In genomic region chr10:29078919-29079318, GRCh38 we compare ENCODE assay signal across 21 cellular contexts.
DNase-seq lines count a peak whose midpoint lies in the region; FAIRE-seq and TF ChIP-seq lines count a peak whose summit lies in the region.
"Had no signal": no experiment of that assay in that cellular context is flagged by ENCODE, and none has a peak within 500 bp of the region (broad histone marks: within the 10 kb centered on the region; RNA-seq: fewer than 3 reads in every experiment).

No MANE protein-coding gene starts in this region.

- H2BK15ac ChIP-seq in mesenchymal stem cell (ENCODE audit: low read depth, poor library complexity, severe bottlenecking): no peak overlapping the region

- H3K14ac ChIP-seq in mesenchymal stem cell (ENCODE audit: low read length in 2 of 2): no peak overlapping the region

- no peaks in the 10 kb centered on the region for H3K36me3 ChIP-seq in mesenchymal stem cell (ENCODE audit: control insufficient read depth in 1 of 2, insufficient read depth in 2 of 2, low read depth in 1 of 2, low read length in 2 of 2)
- H3K36me3 ChIP-seq: ovary, sigmoid colon had no signal

- no peaks in the 10 kb centered on the region for H3K36me3 Mint-ChIP-seq in activated T-helper 1 cell treated with anti-CD3 and anti-CD28 coated beads, Interleukin-12 subunit alpha, Interleukin-12 subunit beta, Interleukin-2, Interleukin-4 antibody, amounts not matched to agents 30 ng/mL and 10 ng/mL and 1 ng/mL, durations not matched to agents 14 hours and 24 hours and 36 hours (ENCODE audit: low read depth)
- no peaks in the 10 kb centered on the region for H3K36me3 Mint-ChIP-seq in activated CD4-positive, alpha-beta memory T cell treated with anti-CD3 and anti-CD28 coated beads, Interleukin-2, amount 10 ng/mL, durations not matched to agents 7 days and 5 days (ENCODE audit: low read depth)
- H3K36me3 Mint-ChIP-seq: naive thymus-derived CD4-positive, alpha-beta T cell had no signal

- peaks cover 2% of the 10 kb centered on the region for H3K4me1 ChIP-seq in mesenchymal stem cell (ENCODE audit: control insufficient read depth, insufficient read depth, low read depth, low read length)

- H2BK5ac ChIP-seq in mesenchymal stem cell (ENCODE audit: low read depth, low read length, poor library complexity, severe bottlenecking): no peak overlapping the region

- no peak overlapping the region for H2AFZ ChIP-seq in mesenchymal stem cell (ENCODE audit: low read depth, low read length)

- H3K27me3 ChIP-seq in mesenchymal stem cell (ENCODE audit: control insufficient read depth in 1 of 2, insufficient read depth in 1 of 2, low read length in 2 of 2): peaks cover 0 to 13% of the 10 kb centered on the region in 2 experiments
- H3K27me3 ChIP-seq: ovary, sigmoid colon had no signal

- DNase-seq in D721Med (ENCODE audit: insufficient read length, low spot score): no peak
- DNase-seq in NCI-H128 (lab: John Stamatoyannopoulos, UW; ENCODE audit: unreplicated experiment): peak; percentile 73
- DNase-seq in NCI-H82 (lab: John Stamatoyannopoulos, UW): peak; percentile 35
- DNase-seq in activated T-helper 1 cell treated with anti-CD3 and anti-CD28 coated beads, Interleukin-12 subunit alpha, Interleukin-12 subunit beta, Interleukin-2, Interleukin-4 antibody, amounts not matched to agents 30 ng/mL and 10 ng/mL and 1 ng/mL, durations not matched to agents 14 hours and 24 hours and 36 hours (ENCODE audit: low spot score): no peak
- DNase-seq in activated CD4-positive, alpha-beta memory T cell treated with anti-CD3 and anti-CD28 coated beads, Interleukin-2, amount 10 ng/mL, durations not matched to agents 7 days and 5 days: no peak
- DNase-seq in AG08395 (ENCODE audit: low spot score): no peak
- DNase-seq in mesenchymal stem cell: no peak
- DNase-seq: activated CD4-positive, alpha-beta T cell treated with anti-CD3 and anti-CD28 coated beads, Interleukin-2, amount 10 ng/mL, durations not matched to agents 24 days and 14 days; COR-L47; HCEC 1CT; hippocampal formation; Karpas-422; kidney; mammary epithelial cell; naive thymus-derived CD4-positive, alpha-beta T cell; NCI-H2227 treated with DMSO at 0.1 percent for 48 hours; ovary; sigmoid colon had no signal

- H3K4me1 Mint-ChIP-seq in activated T-helper 1 cell treated with anti-CD3 and anti-CD28 coated beads, Interleukin-12 subunit alpha, Interleukin-12 subunit beta, Interleukin-2, Interleukin-4 antibody, amounts not matched to agents 30 ng/mL and 10 ng/mL and 1 ng/mL, durations not matched to agents 14 hours and 24 hours and 36 hours (ENCODE audit: low read depth): no peaks in the 10 kb centered on the region
- H3K4me1 Mint-ChIP-seq in activated CD4-positive, alpha-beta memory T cell treated with anti-CD3 and anti-CD28 coated beads, Interleukin-2, amount 10 ng/mL, durations not matched to agents 7 days and 5 days: no peaks in the 10 kb centered on the region
- H3K4me1 Mint-ChIP-seq: activated CD4-positive, alpha-beta T cell treated with anti-CD3 and anti-CD28 coated beads, Interleukin-2, amount 10 ng/mL, durations not matched to agents 24 days and 14 days; naive thymus-derived CD4-positive, alpha-beta T cell had no signal

- H3K4me3 ChIP-seq in mesenchymal stem cell (ENCODE audit: insufficient read depth in 1 of 2, low read depth in 1 of 2, low read length in 2 of 2): no peak overlapping the region
- H3K4me3 ChIP-seq: ovary, sigmoid colon had no signal

- H3K9me3 Mint-ChIP-seq in activated T-helper 1 cell treated with anti-CD3 and anti-CD28 coated beads, Interleukin-12 subunit alpha, Interleukin-12 subunit beta, Interleukin-2, Interleukin-4 antibody, amounts not matched to agents 30 ng/mL and 10 ng/mL and 1 ng/mL, durations not matched to agents 14 hours and 24 hours and 36 hours: no peaks in the 10 kb centered on the region
- no peaks in the 10 kb centered on the region for H3K9me3 Mint-ChIP-seq in activated CD4-positive, alpha-beta memory T cell treated with anti-CD3 and anti-CD28 coated beads, Interleukin-2, amount 10 ng/mL, durations not matched to agents 7 days and 5 days
- H3K9me3 Mint-ChIP-seq: activated CD4-positive, alpha-beta T cell treated with anti-CD3 and anti-CD28 coated beads, Interleukin-2, amount 10 ng/mL, durations not matched to agents 24 days and 14 days had no signal

- H3K4me3 Mint-ChIP-seq in activated T-helper 1 cell treated with anti-CD3 and anti-CD28 coated beads, Interleukin-12 subunit alpha, Interleukin-12 subunit beta, Interleukin-2, Interleukin-4 antibody, amounts not matched to agents 30 ng/mL and 10 ng/mL and 1 ng/mL, durations not matched to agents 14 hours and 24 hours and 36 hours: no peak overlapping the region
- H3K4me3 Mint-ChIP-seq in activated CD4-positive, alpha-beta memory T cell treated with anti-CD3 and anti-CD28 coated beads, Interleukin-2, amount 10 ng/mL, durations not matched to agents 7 days and 5 days: no peak overlapping the region
- H3K4me3 Mint-ChIP-seq: activated CD4-positive, alpha-beta T cell treated with anti-CD3 and anti-CD28 coated beads, Interleukin-2, amount 10 ng/mL, durations not matched to agents 24 days and 14 days; naive thymus-derived CD4-positive, alpha-beta T cell had no signal

- no peaks in the 10 kb centered on the region for H3K79me1 ChIP-seq in mesenchymal stem cell (replicated peaks; ENCODE audit: low read length, poor library complexity, severe bottlenecking)

- no peak for TF ChIP-seq CTCF in D721Med (IDR thresholded peaks at IDR 0.05; ENCODE audit: insufficient read depth, missing control alignments)

- FAIRE-seq in D721Med (lab: Jason Lieb, UNC): peak; percentile 77
- peak; percentile 47 for FAIRE-seq in islet of Langerhans (lab: Jason Lieb, UNC)
- FAIRE-seq: A204.1, kidney, TTC549 had no signal

- POLR2A ChIA-PET in activated CD4-positive, alpha-beta memory T cell treated with anti-CD3 and anti-CD28 coated beads, Interleukin-2, amount 10 ng/mL, durations not matched to agents 7 days and 5 days (lab: Charles Lee): no interaction called here

- H3K23ac ChIP-seq in mesenchymal stem cell (ENCODE audit: low read length in 2 of 2): no peak overlapping the region

- no peak overlapping the region for H2BK120ac ChIP-seq in mesenchymal stem cell (ENCODE audit: low read depth, low read length)

- WGBS in mesenchymal stem cell: 25% methylated on average over 2 of the region's 4 CpGs

- CTCF ChIA-PET in activated CD4-positive, alpha-beta memory T cell treated with anti-CD3 and anti-CD28 coated beads, Interleukin-2, amount 10 ng/mL, durations not matched to agents 7 days and 5 days (lab: Charles Lee): interaction anchor here (0.6 kb wide), 1 partner anchor 403 kb away, joined by 5 read pairs; no protein-coding TSS in a partner anchor

- H3K4me2 ChIP-seq in mesenchymal stem cell (ENCODE audit: low read length, poor library complexity, severe bottlenecking): no peak overlapping the region

- no peak overlapping the region for H2BK12ac ChIP-seq in mesenchymal stem cell (ENCODE audit: low read length in 2 of 2)

- H3K4ac ChIP-seq in mesenchymal stem cell (ENCODE audit: low read depth in 1 of 2, low read length in 2 of 2): no peak overlapping the region

- no peak overlapping the region for H4K91ac ChIP-seq in mesenchymal stem cell (ENCODE audit: low read length)

- peaks cover 2% of the 10 kb centered on the region for H3K27me3 Mint-ChIP-seq in activated T-helper 1 cell treated with anti-CD3 and anti-CD28 coated beads, Interleukin-12 subunit alpha, Interleukin-12 subunit beta, Interleukin-2, Interleukin-4 antibody, amounts not matched to agents 30 ng/mL and 10 ng/mL and 1 ng/mL, durations not matched to agents 14 hours and 24 hours and 36 hours (ENCODE audit: insufficient read depth)
- peaks cover 12% of the 10 kb centered on the region for H3K27me3 Mint-ChIP-seq in activated CD4-positive, alpha-beta memory T cell treated with anti-CD3 and anti-CD28 coated beads, Interleukin-2, amount 10 ng/mL, durations not matched to agents 7 days and 5 days
- H3K27me3 Mint-ChIP-seq: activated CD4-positive, alpha-beta T cell treated with anti-CD3 and anti-CD28 coated beads, Interleukin-2, amount 10 ng/mL, durations not matched to agents 24 days and 14 days had no signal

- intact Hi-C loops in activated T-helper 1 cell treated with anti-CD3 and anti-CD28 coated beads, Interleukin-12 subunit alpha, Interleukin-12 subunit beta, Interleukin-2, Interleukin-4 antibody, amounts not matched to agents 30 ng/mL and 10 ng/mL and 1 ng/mL, durations not matched to agents 14 hours and 24 hours and 36 hours (cut with micrococcal nuclease): no loop called here

- H3K9me3 ChIP-seq in mesenchymal stem cell (ENCODE audit: control insufficient read depth, low read length): no peaks in the 10 kb centered on the region
- H3K9me3 ChIP-seq: ovary, sigmoid colon had no signal

- no peak overlapping the region for H3K9ac ChIP-seq in mesenchymal stem cell (ENCODE audit: low read length)

- H3K27ac Mint-ChIP-seq in activated T-helper 1 cell treated with anti-CD3 and anti-CD28 coated beads, Interleukin-12 subunit alpha, Interleukin-12 subunit beta, Interleukin-2, Interleukin-4 antibody, amounts not matched to agents 30 ng/mL and 10 ng/mL and 1 ng/mL, durations not matched to agents 14 hours and 24 hours and 36 hours: no peak overlapping the region
- no peak overlapping the region for H3K27ac Mint-ChIP-seq in activated CD4-positive, alpha-beta memory T cell treated with anti-CD3 and anti-CD28 coated beads, Interleukin-2, amount 10 ng/mL, durations not matched to agents 7 days and 5 days
- H3K27ac Mint-ChIP-seq: activated CD4-positive, alpha-beta T cell treated with anti-CD3 and anti-CD28 coated beads, Interleukin-2, amount 10 ng/mL, durations not matched to agents 24 days and 14 days; naive thymus-derived CD4-positive, alpha-beta T cell had no signal

- no peak overlapping the region for H3K18ac ChIP-seq in mesenchymal stem cell (ENCODE audit: low read depth in 1 of 2, low read length in 2 of 2)

- H2AK5ac ChIP-seq in mesenchymal stem cell (ENCODE audit: low read length, severe bottlenecking): no peak overlapping the region

- H4K8ac ChIP-seq in mesenchymal stem cell (ENCODE audit: low read length): no peak overlapping the region

- H3K27ac ChIP-seq in mesenchymal stem cell (ENCODE audit: low read length, poor library complexity, severe bottlenecking): no peak overlapping the region
- H3K27ac ChIP-seq: ovary, sigmoid colon had no signal

Comparison
In these comparisons a context has a peak if more than half of its experiments do, and no peak if none do; other contexts are left out.
1. DNase-seq: peak in NCI-H128 (single experiment) and NCI-H82 (single experiment); none in D721Med (single experiment), activated T-helper 1 cell treated with anti-CD3 and anti-CD28 coated beads, Interleukin-12 subunit alpha, Interleukin-12 subunit beta, Interleukin-2, Interleukin-4 antibody, amounts not matched to agents 30 ng/mL and 10 ng/mL and 1 ng/mL, durations not matched to agents 14 hours and 24 hours and 36 hours (single experiment), activated CD4-positive, alpha-beta memory T cell treated with anti-CD3 and anti-CD28 coated beads, Interleukin-2, amount 10 ng/mL, durations not matched to agents 7 days and 5 days (single experiment), AG08395 (single experiment) and mesenchymal stem cell (single experiment).